26 cellular contexts compared by ENCODE assay signal in the genomic region with DNA sequence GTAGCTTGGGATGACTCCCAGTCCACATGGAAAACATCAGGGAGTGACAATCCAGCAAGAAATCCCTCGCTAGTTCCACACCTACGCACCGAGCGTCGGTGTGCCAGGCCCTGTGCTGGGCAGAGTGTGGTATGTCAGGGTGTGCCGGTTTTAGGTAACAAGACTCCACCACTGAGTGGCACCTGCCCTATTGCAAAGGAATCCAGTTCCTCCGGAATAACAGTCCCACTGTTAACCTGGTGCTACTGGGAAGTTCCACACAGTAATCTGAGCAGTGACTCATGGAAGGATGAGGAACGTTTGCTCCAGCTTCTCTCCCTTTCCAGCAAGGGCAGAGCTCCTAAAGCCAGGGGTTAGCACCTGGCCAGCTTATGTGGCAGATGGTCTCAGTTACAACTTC. TPM values are rescaled to one million over a fixed set of nuclear protein-coding genes. Genes with fewer than 3 reads are reported as not detected.
A peak's percentile ranks its signal among the peaks of the same experiment; 100 is the strongest.
DNase-seq lines count a peak whose midpoint lies in the region; ATAC-seq and TF ChIP-seq lines count a peak whose summit lies in the region.
"Had no signal": no experiment of that assay in that cellular context is flagged by ENCODE, and none has a peak within 500 bp of the region (broad histone marks: within the 10 kb centered on the region; RNA-seq: fewer than 3 reads in every experiment).

No MANE protein-coding gene starts in this region.

- H3K9me3 ChIP-seq in HEK293 (ENCODE audit: control insufficient read depth, insufficient read depth, low read depth, low read length) (no peaks in the 10 kb centered on the region), Panc1 (ENCODE audit: control insufficient read depth, insufficient read depth, low read depth, low read length) (no peaks in the 10 kb centered on the region)
- H3K9me3 ChIP-seq: HAP-1, sigmoid colon had no signal

- H3K4me1 Mint-ChIP-seq in activated T-cell treated with anti-CD3 and anti-CD28 coated beads, Interleukin-2, amount 50 U/mL, for 24 hours (ENCODE audit: low read depth): no peaks in the 10 kb centered on the region
- H3K4me1 Mint-ChIP-seq: activated CD8-positive, alpha-beta memory T cell treated with anti-CD3 and anti-CD28 coated beads, Interleukin-2, amount 10 ng/mL, durations not matched to agents 7 days and 5 days; endodermal cell had no signal

- no peak overlapping the region for H3K27ac Mint-ChIP-seq in activated T-cell treated with anti-CD3 and anti-CD28 coated beads, Interleukin-2, amount 50 U/mL, for 24 hours
- H3K27ac Mint-ChIP-seq: activated CD8-positive, alpha-beta memory T cell treated with anti-CD3 and anti-CD28 coated beads, Interleukin-2, amount 10 ng/mL, durations not matched to agents 7 days and 5 days; endodermal cell; T-helper 2 cell treated with Interferon-gamma antibody and Interleukin-4, amounts not matched to agents 5 μg/mL and 100 μg/mL, for 36 hours had no signal

- ATAC-seq in Panc1: 0 out of 2 replicates have a peak, but pooled peaks have one; percentile 11
- no peak for ATAC-seq in left lobe of liver
- ATAC-seq: activated CD4-positive, CD25-positive, alpha-beta regulatory T cell treated with anti-CD3 and anti-CD28 coated beads, Interleukin-2, amount 50 U/mL, for 24 hours; activated CD8-positive, alpha-beta memory T cell treated with anti-CD3 and anti-CD28 coated beads, Interleukin-2, amount 10 ng/mL, durations not matched to agents 7 days and 5 days; HepG2 had no signal

- no peak for DNase-seq in Panc1 (ENCODE audit: low read depth, low spot score)
- DNase-seq in iPS-NIHi11 (ENCODE audit: low spot score): peak; percentile 45
- DNase-seq in renal cortical epithelial cell (ENCODE audit: low read depth): peak; percentile 70
- no peak for DNase-seq in germinal center (ENCODE audit: low spot score)
- DNase-seq in activated T-cell treated with anti-CD3 and anti-CD28 coated beads, Interleukin-2, amount 50 U/mL, for 24 hours: no peak
- no peak for DNase-seq in KBM-7
- DNase-seq in left lobe of liver (ENCODE audit: low spot score): no peak
- DNase-seq: activated CD8-positive, alpha-beta memory T cell treated with anti-CD3 and anti-CD28 coated beads, Interleukin-2, amount 10 ng/mL, durations not matched to agents 7 days and 5 days; activated effector memory CD4-positive, alpha-beta T cell treated with anti-CD3 and anti-CD28 coated beads, Interleukin-2, amount 50 U/mL, for 16 hours; amygdala; endodermal cell; mesendoderm; NCI-H2029 treated with DMSO at 0.1 percent for 48 hours; NCI-H774; SHP77 treated with DMSO at 0.1 percent for 48 hours; sigmoid colon; stimulated activated CD4-positive, alpha-beta T cell treated with anti-CD3 and anti-CD28 coated beads, Interleukin-2, amount 100 ng/mL, for 48 hours had no signal

- POLR2A ChIA-PET in HEK293 (lab: Yijun Ruan, JAX): interaction anchor here (1.0 to 1.8 kb wide), 3 partner anchors 10 to 16 kb away, joined by 3 to 5 read pairs (median 5); partner anchors contain the start of gene ICMT
- POLR2A ChIA-PET in Panc1 (lab: Charles Lee): no interaction called here

- H3K27me3 ChIP-seq in Panc1 (ENCODE audit: control insufficient read depth, insufficient read depth, low read length): no peaks in the 10 kb centered on the region
- H3K27me3 ChIP-seq: sigmoid colon had no signal

- CTCF ChIA-PET in HEK293 (lab: Yijun Ruan, JAX) (interaction anchor here (1.2 kb wide), 1 partner anchor 15 kb away, joined by 4 read pairs; no protein-coding TSS in a partner anchor), Panc1 (lab: Charles Lee) (interaction anchor here (0.6 kb wide), 1 partner anchor 10 kb away, joined by 4 read pairs; no protein-coding TSS in a partner anchor)

- in situ Hi-C loops in Panc1 (cut with HindIII; ENCODE audit: low pct_unique_long_range_greater_than_20kb, low sequenced_read_pairs): no loop called here
- in situ Hi-C loops in KBM-7 (cut with MboI; ENCODE audit: low pct_unique_long_range_greater_than_20kb, low sequenced_read_pairs): no loop called here

- H3K27ac ChIP-seq in HEK293 (ENCODE audit: extremely low read depth, low read depth, low read length) (no peak overlapping the region), Panc1 (ENCODE audit: low read length) (0 out of 2 replicates have a peak overlapping the region, but pooled peaks have one; percentile 29)
- H3K27ac ChIP-seq: sigmoid colon had no signal

- peaks cover 51% of the 10 kb centered on the region for H3K36me3 Mint-ChIP-seq in activated T-cell treated with anti-CD3 and anti-CD28 coated beads, Interleukin-2, amount 50 U/mL, for 24 hours (ENCODE audit: low read depth)

- no peaks in the 10 kb centered on the region for H3K9me3 Mint-ChIP-seq in activated T-cell treated with anti-CD3 and anti-CD28 coated beads, Interleukin-2, amount 50 U/mL, for 24 hours
- H3K9me3 Mint-ChIP-seq: endodermal cell; T-helper 2 cell treated with Interferon-gamma antibody and Interleukin-4, amounts not matched to agents 5 μg/mL and 100 μg/mL, for 36 hours had no signal

- intact Hi-C loops in Panc1 (cut with micrococcal nuclease; ENCODE audit: unreplicated experiment): no loop called here

- no peak for TF ChIP-seq CTCF in HEK293 (tag by site-specific recombination; IDR thresholded peaks at IDR 0.05)
- no peak for TF ChIP-seq CTCF in Panc1 (IDR thresholded peaks at IDR 0.05)

- H3K4me1 ChIP-seq in HEK293 (ENCODE audit: control insufficient read depth, insufficient read depth, low read length): no peaks in the 10 kb centered on the region
- peaks cover 14% of the 10 kb centered on the region for H3K4me1 ChIP-seq in Panc1 (ENCODE audit: control insufficient read depth, insufficient read depth, low read length)
- H3K4me1 ChIP-seq: HAP-1, sigmoid colon had no signal

- no peak overlapping the region for H3K4me3 ChIP-seq in HEK293 (ENCODE audit: low read depth, low read length)
- no peak overlapping the region for H3K4me3 ChIP-seq in Panc1 (ENCODE audit: low read depth in 2 of 2, low read length in 2 of 2)
- H3K4me3 ChIP-seq: HAP-1, sigmoid colon had no signal

- no TSS peak for BruUV-seq in Panc1 (replicated peaks; lab: Mats Ljungman, UMichigan)

- peaks cover 14% of the 10 kb centered on the region for H3K27me3 Mint-ChIP-seq in activated T-cell treated with anti-CD3 and anti-CD28 coated beads, Interleukin-2, amount 50 U/mL, for 24 hours
- H3K27me3 Mint-ChIP-seq: activated CD8-positive, alpha-beta memory T cell treated with anti-CD3 and anti-CD28 coated beads, Interleukin-2, amount 10 ng/mL, durations not matched to agents 7 days and 5 days had no signal

- H3K36me3 ChIP-seq in HEK293 (ENCODE audit: control insufficient read depth in 2 of 2, insufficient read depth in 1 of 2, low read length in 2 of 2): peaks cover 4 to 58% of the 10 kb centered on the region in 2 experiments; a peak in 2 of 3 replicates
- 0 out of 2 replicates have a peak, but pooled peaks cover 6% of the 10 kb centered on the region for H3K36me3 ChIP-seq in Panc1 (ENCODE audit: control insufficient read depth, insufficient read depth, low read length)

- no peak overlapping the region for H3K4me3 Mint-ChIP-seq in activated T-cell treated with anti-CD3 and anti-CD28 coated beads, Interleukin-2, amount 50 U/mL, for 24 hours
- H3K4me3 Mint-ChIP-seq: activated CD8-positive, alpha-beta memory T cell treated with anti-CD3 and anti-CD28 coated beads, Interleukin-2, amount 10 ng/mL, durations not matched to agents 7 days and 5 days; endodermal cell; neural crest cell; T-helper 2 cell treated with Interferon-gamma antibody and Interleukin-4, amounts not matched to agents 5 μg/mL and 100 μg/mL, for 36 hours had no signal

TF ChIP-seq in HEK293, 187 proteins besides CTCF, POLR2A, EP300 and RAD21:
- TF ChIP-seq ZNF394 (tag by site-specific recombination; IDR thresholded peaks at IDR 0.05; ENCODE audit: borderline replicate concordance) (peak; percentile 23; the same call in 1 of the 2 replicates), ZSCAN30 (tag by site-specific recombination; IDR thresholded peaks at IDR 0.05) (no peak), ZNF600 (tag by site-specific recombination; IDR thresholded peaks at IDR 0.05) (peak; percentile 60; the same call in 1 of the 2 replicates), ZNF549 (tag by site-specific recombination; IDR thresholded peaks at IDR 0.05) (no peak)

RNA-seq across cellular contexts. Expression of gene RNF207, which starts 14.3 kb away (rescaled TPM):
- total RNA-seq in Panc1 (2021; ENCODE audit: unreplicated experiment) (115 TPM), renal cortical epithelial cell (23.8 and 53.5 TPM in 2 replicates), left lobe of liver (17.7 TPM)
- polyA plus RNA-seq in Panc1 (2012; ENCODE audit: insufficient read length): 84.5 TPM

RNA-seq across cellular contexts. Expression of gene ICMT, which starts 15.5 kb away (rescaled TPM):
- total RNA-seq in Panc1 (2021; ENCODE audit: unreplicated experiment): 81.0 TPM
- 56.6 TPM for polyA plus RNA-seq in Panc1 (2012; ENCODE audit: insufficient read length)
- 81.1 and 107 TPM in 2 replicates for total RNA-seq in renal cortical epithelial cell
- 25.9 TPM for total RNA-seq in left lobe of liver

RNA-seq across cellular contexts. Expression of gene RPL22, which starts 20.8 kb away (rescaled TPM):
- total RNA-seq in Panc1 (2021; ENCODE audit: unreplicated experiment) (309 TPM), renal cortical epithelial cell (160 and 174 TPM in 2 replicates), left lobe of liver (109 TPM)
- polyA plus RNA-seq in Panc1 (2012; ENCODE audit: insufficient read length): 319 TPM

RNA-seq across cellular contexts. Expression of gene HES3, which starts 23.7 kb away (rescaled TPM):
- total RNA-seq in Panc1 (2021; ENCODE audit: unreplicated experiment): not detected
- not detected for polyA plus RNA-seq in Panc1 (2012; ENCODE audit: insufficient read length)
- not detected in 2 replicates for total RNA-seq in renal cortical epithelial cell
- total RNA-seq in left lobe of liver: not detected
- total RNA-seq: activated CD8-positive, alpha-beta memory T cell treated with anti-CD3 and anti-CD28 coated beads, Interleukin-2, amount 10 ng/mL, durations not matched to agents 7 days and 5 days; chondrocyte; frontal cortex; HepG2; sigmoid colon; temporal lobe had no signal
- polyA plus RNA-seq: HepG2, sigmoid colon had no signal

RNA-seq across cellular contexts. Expression of gene CHD5, which starts 40.1 kb away (rescaled TPM):
- total RNA-seq in Panc1 (2021; ENCODE audit: unreplicated experiment) (62.9 TPM), renal cortical epithelial cell (1.2 TPM in 1 of 2 replicates, not detected in the other), left lobe of liver (0.08 TPM)
- 72.6 TPM for polyA plus RNA-seq in Panc1 (2012; ENCODE audit: insufficient read length)

Comparison
In these comparisons a context has a peak if more than half of its experiments do, and no peak if none do; other contexts are left out.
1. DNase-seq: peak in iPS-NIHi11 (single experiment) and renal cortical epithelial cell (single experiment); none in Panc1 (single experiment), germinal center (single experiment), activated T-cell treated with anti-CD3 and anti-CD28 coated beads, Interleukin-2, amount 50 U/mL, for 24 hours (single experiment), KBM-7 (single experiment) and left lobe of liver (single experiment).